Comparison of ENCODE assay signal across 2 cellular contexts in the genomic region with DNA sequence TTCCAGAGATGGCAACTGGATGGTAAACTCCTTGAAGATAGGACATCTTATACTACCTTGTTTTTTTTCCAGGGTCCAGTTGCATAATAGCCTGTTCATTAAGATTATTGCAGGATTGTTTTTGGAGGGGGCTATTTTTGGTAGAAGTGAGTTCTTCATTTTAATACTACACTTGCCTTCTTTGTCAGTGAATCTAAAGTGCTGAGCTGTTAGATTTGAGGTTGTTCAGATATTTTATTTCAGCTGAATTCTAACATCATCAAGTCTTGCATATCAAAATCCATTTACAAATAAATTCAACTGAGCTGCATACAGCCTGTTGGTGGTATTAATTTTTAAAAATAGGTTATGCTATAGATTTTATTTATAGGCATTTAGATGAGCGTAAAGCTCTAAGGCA.
TF ChIP-seq lines count a peak whose summit lies in the region.

No MANE protein-coding gene starts in this region.

TF ChIP-seq in SK-N-SH, 30 proteins besides CTCF, POLR2A, EP300 and RAD21 (continued from another document):
- TF ChIP-seq POLR2AphosphoS5 (IDR thresholded peaks at IDR 0.05; ENCODE audit: low read depth, low read length) = no peak
- TF ChIP-seq, protein P1, sequence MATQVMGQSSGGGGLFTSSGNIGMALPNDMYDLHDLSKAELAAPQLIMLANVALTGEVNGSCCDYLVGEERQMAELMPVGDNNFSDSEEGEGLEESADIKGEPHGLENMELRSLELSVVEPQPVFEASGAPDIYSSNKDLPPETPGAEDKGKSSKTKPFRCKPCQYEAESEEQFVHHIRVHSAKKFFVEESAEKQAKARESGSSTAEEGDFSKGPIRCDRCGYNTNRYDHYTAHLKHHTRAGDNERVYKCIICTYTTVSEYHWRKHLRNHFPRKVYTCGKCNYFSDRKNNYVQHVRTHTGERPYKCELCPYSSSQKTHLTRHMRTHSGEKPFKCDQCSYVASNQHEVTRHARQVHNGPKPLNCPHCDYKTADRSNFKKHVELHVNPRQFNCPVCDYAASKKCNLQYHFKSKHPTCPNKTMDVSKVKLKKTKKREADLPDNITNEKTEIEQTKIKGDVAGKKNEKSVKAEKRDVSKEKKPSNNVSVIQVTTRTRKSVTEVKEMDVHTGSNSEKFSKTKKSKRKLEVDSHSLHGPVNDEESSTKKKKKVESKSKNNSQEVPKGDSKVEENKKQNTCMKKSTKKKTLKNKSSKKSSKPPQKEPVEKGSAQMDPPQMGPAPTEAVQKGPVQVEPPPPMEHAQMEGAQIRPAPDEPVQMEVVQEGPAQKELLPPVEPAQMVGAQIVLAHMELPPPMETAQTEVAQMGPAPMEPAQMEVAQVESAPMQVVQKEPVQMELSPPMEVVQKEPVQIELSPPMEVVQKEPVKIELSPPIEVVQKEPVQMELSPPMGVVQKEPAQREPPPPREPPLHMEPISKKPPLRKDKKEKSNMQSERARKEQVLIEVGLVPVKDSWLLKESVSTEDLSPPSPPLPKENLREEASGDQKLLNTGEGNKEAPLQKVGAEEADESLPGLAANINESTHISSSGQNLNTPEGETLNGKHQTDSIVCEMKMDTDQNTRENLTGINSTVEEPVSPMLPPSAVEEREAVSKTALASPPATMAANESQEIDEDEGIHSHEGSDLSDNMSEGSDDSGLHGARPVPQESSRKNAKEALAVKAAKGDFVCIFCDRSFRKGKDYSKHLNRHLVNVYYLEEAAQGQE (IDR thresholded peaks at IDR 0.05; ENCODE audit: low read depth, low read length) = no peak
- TF ChIP-seq, protein P2, sequence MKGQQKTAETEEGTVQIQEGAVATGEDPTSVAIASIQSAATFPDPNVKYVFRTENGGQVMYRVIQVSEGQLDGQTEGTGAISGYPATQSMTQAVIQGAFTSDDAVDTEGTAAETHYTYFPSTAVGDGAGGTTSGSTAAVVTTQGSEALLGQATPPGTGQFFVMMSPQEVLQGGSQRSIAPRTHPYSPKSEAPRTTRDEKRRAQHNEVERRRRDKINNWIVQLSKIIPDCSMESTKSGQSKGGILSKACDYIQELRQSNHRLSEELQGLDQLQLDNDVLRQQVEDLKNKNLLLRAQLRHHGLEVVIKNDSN (IDR thresholded peaks at IDR 0.05; ENCODE audit: borderline replicate concordance, low read depth) = no peak
- no peak for TF ChIP-seq EZH2phosphoT487 (IDR thresholded peaks at IDR 0.05; ENCODE audit: borderline replicate concordance, low read depth)
- no peak for TF ChIP-seq TEAD4 (IDR thresholded peaks at IDR 0.05; ENCODE audit: borderline replicate concordance, insufficient read depth)

TF ChIP-seq in SK-N-SH treated with all-trans-retinoic acid at 6 μM for 48 hours, 23 proteins besides CTCF, POLR2A, EP300 and RAD21 (continued from another document):
- no peak for TF ChIP-seq PPARA (CRISPR knock-in tag; IDR thresholded peaks at IDR 0.05; ENCODE audit: borderline replicate concordance)
- TF ChIP-seq ZNF8 (CRISPR knock-in tag; IDR thresholded peaks at IDR 0.05) = no peak
- no peak for TF ChIP-seq RARB (CRISPR knock-in tag; IDR thresholded peaks at IDR 0.05)
- TF ChIP-seq TCF4 (CRISPR knock-in tag; IDR thresholded peaks at IDR 0.05; ENCODE audit: borderline replicate concordance) = no peak
- TF ChIP-seq GLIS3 (CRISPR knock-in tag; IDR thresholded peaks at IDR 0.05) = no peak
- TF ChIP-seq ARNTL (CRISPR knock-in tag; IDR thresholded peaks at IDR 0.05; ENCODE audit: borderline replicate concordance, low read depth) = no peak
- TF ChIP-seq, protein P3, sequence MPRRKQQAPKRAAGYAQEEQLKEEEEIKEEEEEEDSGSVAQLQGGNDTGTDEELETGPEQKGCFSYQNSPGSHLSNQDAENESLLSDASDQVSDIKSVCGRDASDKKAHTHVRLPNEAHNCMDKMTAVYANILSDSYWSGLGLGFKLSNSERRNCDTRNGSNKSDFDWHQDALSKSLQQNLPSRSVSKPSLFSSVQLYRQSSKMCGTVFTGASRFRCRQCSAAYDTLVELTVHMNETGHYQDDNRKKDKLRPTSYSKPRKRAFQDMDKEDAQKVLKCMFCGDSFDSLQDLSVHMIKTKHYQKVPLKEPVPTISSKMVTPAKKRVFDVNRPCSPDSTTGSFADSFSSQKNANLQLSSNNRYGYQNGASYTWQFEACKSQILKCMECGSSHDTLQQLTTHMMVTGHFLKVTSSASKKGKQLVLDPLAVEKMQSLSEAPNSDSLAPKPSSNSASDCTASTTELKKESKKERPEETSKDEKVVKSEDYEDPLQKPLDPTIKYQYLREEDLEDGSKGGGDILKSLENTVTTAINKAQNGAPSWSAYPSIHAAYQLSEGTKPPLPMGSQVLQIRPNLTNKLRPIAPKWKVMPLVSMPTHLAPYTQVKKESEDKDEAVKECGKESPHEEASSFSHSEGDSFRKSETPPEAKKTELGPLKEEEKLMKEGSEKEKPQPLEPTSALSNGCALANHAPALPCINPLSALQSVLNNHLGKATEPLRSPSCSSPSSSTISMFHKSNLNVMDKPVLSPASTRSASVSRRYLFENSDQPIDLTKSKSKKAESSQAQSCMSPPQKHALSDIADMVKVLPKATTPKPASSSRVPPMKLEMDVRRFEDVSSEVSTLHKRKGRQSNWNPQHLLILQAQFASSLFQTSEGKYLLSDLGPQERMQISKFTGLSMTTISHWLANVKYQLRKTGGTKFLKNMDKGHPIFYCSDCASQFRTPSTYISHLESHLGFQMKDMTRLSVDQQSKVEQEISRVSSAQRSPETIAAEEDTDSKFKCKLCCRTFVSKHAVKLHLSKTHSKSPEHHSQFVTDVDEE (CRISPR knock-in tag; IDR thresholded peaks at IDR 0.05) = no peak
